ENCODE assay signal across 32 cellular contexts in genomic region chr2:160689441-160689840, GRCh38.
"Had no signal": no experiment of that assay in that cellular context is flagged by ENCODE, and none has a peak within 500 bp of the region (broad histone marks: within the 10 kb centered on the region; RNA-seq: fewer than 3 reads in every experiment).

No MANE protein-coding gene starts in this region.

- H3K4me1 ChIP-seq: psoas muscle, spleen, suprapubic skin, testis, tibial artery, transverse colon, upper lobe of right lung, uterus had no signal

- H3K9me3 Mint-ChIP-seq: naive thymus-derived CD4-positive, alpha-beta T cell; natural killer cell; nephron progenitor cell; stimulated activated memory B cell treated with anti-CD40 and anti-IgM and Interleukin-4, amounts not matched to agents 10 μg/mL and 1 μg/mL and 100 μg/mL, for 72 hours; stimulated activated naive CD8-positive, alpha-beta T cell treated with anti-CD3 and anti-CD28 coated beads, Interleukin-15, amount 100 ng/mL, for 72 hours had no signal

- H3K27me3 Mint-ChIP-seq: stimulated activated memory B cell treated with anti-CD40 and anti-IgM and Interleukin-4, amounts not matched to agents 10 μg/mL and 1 μg/mL and 100 μg/mL, for 72 hours; stimulated activated naive CD8-positive, alpha-beta T cell treated with anti-CD3 and anti-CD28 coated beads, Interleukin-15, amount 100 ng/mL, for 72 hours; type B pancreatic cell had no signal

- H3K27ac Mint-ChIP-seq: naive thymus-derived CD4-positive, alpha-beta T cell; natural killer cell; nephron progenitor cell; progenitor cell of endocrine pancreas; stimulated activated memory B cell treated with anti-CD40 and anti-IgM and Interleukin-4, amounts not matched to agents 10 μg/mL and 1 μg/mL and 100 μg/mL, for 72 hours; stimulated activated naive CD8-positive, alpha-beta T cell treated with anti-CD3 and anti-CD28 coated beads, Interleukin-15, amount 100 ng/mL, for 72 hours; type B pancreatic cell had no signal

- H3K4me3 Mint-ChIP-seq: naive thymus-derived CD4-positive, alpha-beta T cell; natural killer cell; nephron progenitor cell; neural crest cell; stimulated activated memory B cell treated with anti-CD40 and anti-IgM and Interleukin-4, amounts not matched to agents 10 μg/mL and 1 μg/mL and 100 μg/mL, for 72 hours; stimulated activated naive CD8-positive, alpha-beta T cell treated with anti-CD3 and anti-CD28 coated beads, Interleukin-15, amount 100 ng/mL, for 72 hours; type B pancreatic cell had no signal

- FAIRE-seq: pancreas had no signal

- H3K4me3 ChIP-seq: pancreas, psoas muscle, skin epidermis, smooth muscle cell, spleen, suprapubic skin, testis, tibial artery, transverse colon, upper lobe of right lung, uterus had no signal

- DNase-seq: naive thymus-derived CD4-positive, alpha-beta T cell; natural killer cell; nephron progenitor cell; nucleus accumbens; pancreas; posterior cingulate gyrus; psoas muscle; right cardiac atrium; spleen; stimulated activated CD4-positive, alpha-beta T cell treated with anti-CD3 and anti-CD28 coated beads, Interleukin-12 subunit alpha, Interleukin-12 subunit beta, amount 100 ng/mL, for 4 hours; stimulated activated CD4-positive, alpha-beta T cell treated with anti-CD3 and anti-CD28 coated beads, Interleukin-1b, Interleukin-23, amount 100 ng/mL, for 48 hours; stimulated activated CD4-positive, alpha-beta T cell treated with anti-CD3 and anti-CD28 coated beads, Interleukin-4, amount 100 ng/mL, for 1 hour; stimulated activated CD4-positive, alpha-beta T cell treated with anti-CD3 and anti-CD28 coated beads, Interleukin-4, amount 100 ng/mL, for 4 hours; stimulated activated CD8-positive, alpha-beta memory T cell treated with anti-CD3 and anti-CD28 coated beads, Interleukin-4, amount 100 ng/mL, for 48 hours; stimulated activated naive CD4-positive, alpha-beta T cell; stimulated activated naive CD8-positive, alpha-beta T cell treated with anti-CD3 and anti-CD28 coated beads, Interleukin-15, amount 100 ng/mL, for 72 hours; stimulated activated naive CD8-positive, alpha-beta T cell treated with anti-CD3 and anti-CD28 coated beads, Interleukin-15, Interleukin-2, amounts not matched to agents 100 U/mL and 50 U/mL, for 24 hours; substantia nigra; testis; tibial artery; transverse colon; upper lobe of right lung; uterus had no signal

- H3K36me3 Mint-ChIP-seq: natural killer cell; stimulated activated memory B cell treated with anti-CD40 and anti-IgM and Interleukin-4, amounts not matched to agents 10 μg/mL and 1 μg/mL and 100 μg/mL, for 72 hours; type B pancreatic cell had no signal

- ATAC-seq: naive thymus-derived CD4-positive, alpha-beta T cell; natural killer cell; pancreas; psoas muscle; right cardiac atrium; sciatic nerve; stimulated activated memory B cell treated with anti-CD40 and anti-IgM and Interleukin-4, amounts not matched to agents 10 μg/mL and 1 μg/mL and 100 μg/mL, for 72 hours; stimulated activated naive CD8-positive, alpha-beta T cell treated with anti-CD3 and anti-CD28 coated beads, Interleukin-15, amount 100 ng/mL, for 72 hours; stimulated activated naive CD8-positive, alpha-beta T cell treated with anti-CD3 and anti-CD28 coated beads, Interleukin-15, Interleukin-2, amounts not matched to agents 100 U/mL and 50 U/mL, for 24 hours; upper lobe of right lung had no signal

- H3K4me1 Mint-ChIP-seq: naive thymus-derived CD4-positive, alpha-beta T cell; natural killer cell; nephron progenitor cell; stimulated activated memory B cell treated with anti-CD40 and anti-IgM and Interleukin-4, amounts not matched to agents 10 μg/mL and 1 μg/mL and 100 μg/mL, for 72 hours; stimulated activated naive CD8-positive, alpha-beta T cell treated with anti-CD3 and anti-CD28 coated beads, Interleukin-15, amount 100 ng/mL, for 72 hours had no signal

- H3K27ac ChIP-seq: neutrophil, pancreas, psoas muscle, skin epidermis, spleen, suprapubic skin, testis, tibial artery, transverse colon, upper lobe of right lung, uterus had no signal

- H3K36me3 ChIP-seq: neutrophil, pancreas, spleen, suprapubic skin, tibial artery, transverse colon, upper lobe of right lung, uterus had no signal

- H3K27me3 ChIP-seq: neutrophil, pancreas, spleen, suprapubic skin, testis, tibial artery, transverse colon, upper lobe of right lung, uterus had no signal

- H3K4me2 ChIP-seq: smooth muscle cell had no signal

- H3K9me3 ChIP-seq: neutrophil, pancreas, psoas muscle, spleen, suprapubic skin, testis, tibial artery, transverse colon, upper lobe of right lung, uterus had no signal
